In genomic region chr3:13863422-13863821, GRCh38 we compare ENCODE assay signal across 26 cellular contexts. TPM values are rescaled to one million over a fixed set of nuclear protein-coding genes. Genes with fewer than 3 reads are reported as not detected.
"Had no signal": no experiment of that assay in that cellular context is flagged by ENCODE, and none has a peak within 500 bp of the region (broad histone marks: within the 10 kb centered on the region; RNA-seq: fewer than 3 reads in every experiment).

No MANE protein-coding gene starts in this region.

- H3K27me3 ChIP-seq: body of pancreas, foreskin keratinocyte, thyroid gland had no signal

- H3K4me3 Mint-ChIP-seq: activated B cell treated with CpG ODN at 0.5 μM for 24 hours; activated CD4-positive, alpha-beta memory T cell treated with anti-CD3 and anti-CD28 coated beads for 36 hours; activated CD4-positive, alpha-beta T cell treated with anti-CD3 and anti-CD28 coated beads for 36 hours; dendritic cell treated with granulocyte-macrophage colony-stimulating factor and Interleukin-4, amounts not matched to agents 40 ng/mL and 50 ng/mL, for 4 days had no signal

- H3K27ac ChIP-seq: body of pancreas, foreskin keratinocyte, lower lobe of right lung, neutrophil, pancreas, psoas muscle, thyroid gland had no signal

- H3K4me3 ChIP-seq: body of pancreas, lower lobe of right lung, mucosa of descending colon, pancreas, psoas muscle, thyroid gland had no signal

- H3K27me3 Mint-ChIP-seq: activated CD4-positive, alpha-beta memory T cell treated with anti-CD3 and anti-CD28 coated beads for 36 hours; activated CD4-positive, alpha-beta T cell treated with anti-CD3 and anti-CD28 coated beads for 36 hours had no signal

- H3K27ac Mint-ChIP-seq: activated B cell treated with CpG ODN at 0.5 μM for 24 hours; activated CD4-positive, alpha-beta memory T cell treated with anti-CD3 and anti-CD28 coated beads for 36 hours; activated CD4-positive, alpha-beta T cell treated with anti-CD3 and anti-CD28 coated beads for 36 hours; dendritic cell treated with granulocyte-macrophage colony-stimulating factor and Interleukin-4, amounts not matched to agents 40 ng/mL and 50 ng/mL, for 4 days had no signal

- DNase-seq: activated B cell treated with CpG ODN at 0.5 μM for 24 hours; activated CD4-positive, alpha-beta memory T cell treated with anti-CD3 and anti-CD28 coated beads for 36 hours; activated CD4-positive, alpha-beta T cell treated with anti-CD3 and anti-CD28 coated beads for 36 hours; activated effector memory CD4-positive, alpha-beta T cell treated with anti-CD3 and anti-CD28 coated beads, Interleukin-2, amount 50 U/mL, for 16 hours; activated naive CD4-positive, alpha-beta T cell treated with anti-CD3 and anti-CD28 coated beads, Interleukin-2, amount 50 U/mL, for 16 hours; activated T-cell treated with anti-CD3 and anti-CD28 coated beads, Interleukin-2, amount 50 U/mL, for 48 hours; anterior cingulate cortex; body of pancreas; effector CD8-positive, alpha-beta T cell; foreskin keratinocyte; lower lobe of right lung; mesendoderm; mucosa of descending colon; pancreas; psoas muscle; right cardiac atrium; stimulated activated CD4-positive, alpha-beta T cell treated with anti-CD3 and anti-CD28 coated beads, Interleukin-12 subunit alpha, Interleukin-12 subunit beta, amount 100 ng/mL, for 4 hours; stimulated activated CD4-positive, alpha-beta T cell treated with anti-CD3 and anti-CD28 coated beads, Interleukin-4, amount 100 ng/mL, for 4 hours; stimulated activated naive CD8-positive, alpha-beta T cell treated with anti-CD3 and anti-CD28 coated beads, Interleukin-15, Interleukin-2, amounts not matched to agents 100 U/mL and 50 U/mL, for 24 hours; T1000; thyroid gland had no signal

- ATAC-seq: activated CD4-positive, alpha-beta T cell treated with anti-CD3 and anti-CD28 coated beads for 36 hours; body of pancreas; foreskin keratinocyte; left lobe of liver; lower lobe of right lung; mucosa of descending colon; pancreas; psoas muscle; right cardiac atrium; stimulated activated naive CD8-positive, alpha-beta T cell treated with anti-CD3 and anti-CD28 coated beads, Interleukin-15, Interleukin-2, amounts not matched to agents 100 U/mL and 50 U/mL, for 24 hours had no signal

- H3K9me3 Mint-ChIP-seq: activated B cell treated with CpG ODN at 0.5 μM for 24 hours; activated CD4-positive, alpha-beta memory T cell treated with anti-CD3 and anti-CD28 coated beads for 36 hours; dendritic cell treated with granulocyte-macrophage colony-stimulating factor and Interleukin-4, amounts not matched to agents 40 ng/mL and 50 ng/mL, for 4 days had no signal

- H3K9me3 ChIP-seq: body of pancreas, lower lobe of right lung, mucosa of descending colon, neutrophil, pancreas, psoas muscle, thyroid gland had no signal

- H3K4me1 ChIP-seq: body of pancreas, lower lobe of right lung, pancreas, psoas muscle, thyroid gland had no signal

- H3K36me3 ChIP-seq: lower lobe of right lung, neutrophil, pancreas, thyroid gland had no signal

- H3K36me3 Mint-ChIP-seq: activated CD4-positive, alpha-beta memory T cell treated with anti-CD3 and anti-CD28 coated beads for 36 hours had no signal

- H3K4me1 Mint-ChIP-seq: activated B cell treated with CpG ODN at 0.5 μM for 24 hours had no signal

RNA-seq across cellular contexts. Expression of gene WNT7A, which starts 16.4 kb away (rescaled TPM):
- total RNA-seq: activated B cell treated with CpG ODN at 0.5 μM for 24 hours, cardiac septum, left lobe of liver, mucosa of descending colon, psoas muscle, right cardiac atrium, skeletal muscle tissue, thyroid gland had no signal
- polyA plus RNA-seq: right cardiac atrium had no signal
